8 cellular contexts compared by ENCODE assay signal in genomic region chr11:111765320-111765983, GRCh38. TPM values are rescaled to one million over a fixed set of nuclear protein-coding genes. Genes with fewer than 3 reads are reported as not detected.
DNase-seq lines count a peak whose midpoint lies in the region; ATAC-seq and TF ChIP-seq lines count a peak whose summit lies in the region.

No MANE protein-coding gene starts in this region.

- peak overlapping the region; percentile 87 for H3K4me3 Mint-ChIP-seq in WTC11

- no peaks in the 10 kb centered on the region for H3K27me3 Mint-ChIP-seq in WTC11 (ENCODE audit: low read depth)

- TF ChIP-seq CTCF in WTC11 (IDR thresholded peaks at IDR 0.05) (no peak), cardiac muscle cell (IDR thresholded peaks at IDR 0.05; ENCODE audit: low read depth, low read length) (no peak)

- peak overlapping the region; percentile 93 for H3K27ac Mint-ChIP-seq in WTC11

- peak overlapping the region; percentile 59 for H3K4me3 ChIP-seq in cardiac muscle cell

- H3K9me3 Mint-ChIP-seq in WTC11 = no peaks in the 10 kb centered on the region

- peak; percentile 55 for DNase-seq in AG20443 (ENCODE audit: low spot score)
- no peak for DNase-seq in WTC11 (ENCODE audit: low spot score)
- no peak for DNase-seq in cardiac muscle cell (ENCODE audit: low read depth in 1 of 2, low spot score in 1 of 2)
- DNase-seq in posterior vena cava (ENCODE audit: low spot score) = peak; percentile 83
- DNase-seq in NCI-H2029 treated with DMSO at 0.1 percent for 48 hours (lab: John Stamatoyannopoulos, UW) = no peak

- no peaks in the 10 kb centered on the region for H3K4me1 ChIP-seq in cardiac muscle cell (ENCODE audit: low read depth)

- peaks cover 7% of the 10 kb centered on the region for H3K36me3 ChIP-seq in cardiac muscle cell

- intact Hi-C loops in posterior vena cava (cut with DNase I) = loop anchor here in 1 of 2 donors (5.0 kb wide), 1 partner anchor 33 kb away; no protein-coding TSS in a partner anchor

- peak; percentile 44 for ATAC-seq in GM18907 (IDR thresholded peaks at IDR 0.05; ENCODE audit: unreplicated experiment)
- ATAC-seq in HG03159 (IDR thresholded peaks at IDR 0.05; ENCODE audit: unreplicated experiment) = peak; percentile 41
- ATAC-seq in WTC11 = peak; percentile 36
- no peak for ATAC-seq in GM18873 (IDR thresholded peaks at IDR 0.05; ENCODE audit: low FRiP score, unreplicated experiment)

- H3K4me1 Mint-ChIP-seq in WTC11 = peaks cover 37% of the 10 kb centered on the region

- POLR2A ChIA-PET in WTC11 (lab: Charles Lee) = interaction anchor here (0.8 to 1.4 kb wide), 5 partner anchors 11 to 173 kb away, joined by 3 to 6 read pairs (median 6); partner anchors contain the start of gene SIK2

- H3K36me3 Mint-ChIP-seq in WTC11 = peaks cover 41% of the 10 kb centered on the region

- CTCF ChIA-PET in WTC11 (lab: Charles Lee) = interaction anchor here (0.9 to 2.1 kb wide), 6 partner anchors 12 to 161 kb away, joined by 3 to 18 read pairs (median 5); partner anchors contain the start of gene ALG9

- H3K9me3 ChIP-seq in cardiac muscle cell (ENCODE audit: low read depth) = no peaks in the 10 kb centered on the region

- H3K27ac ChIP-seq in cardiac muscle cell = no peak overlapping the region

- no peaks in the 10 kb centered on the region for H3K27me3 ChIP-seq in cardiac muscle cell

TF ChIP-seq in WTC11, 78 proteins besides CTCF, POLR2A, EP300 and RAD21:
- TF ChIP-seq ZNF671 (CRISPR knock-in tag; IDR thresholded peaks at IDR 0.05) (no peak), NR3C1 (CRISPR knock-in tag; conservative IDR thresholded peaks at IDR 0.05; ENCODE audit: low read depth) (0 out of 2 replicates have a peak, but pooled peaks have one; percentile 17), KAT7 (CRISPR knock-in tag; IDR thresholded peaks at IDR 0.05; ENCODE audit: borderline replicate concordance) (0 out of 2 replicates have a peak, but pooled peaks have one; percentile 65), PRDM15 (CRISPR knock-in tag; IDR thresholded peaks at IDR 0.05) (no peak), ZMAT4 (CRISPR knock-in tag; IDR thresholded peaks at IDR 0.05) (no peak), ZNF263 (CRISPR knock-in tag; IDR thresholded peaks at IDR 0.05; ENCODE audit: low read depth) (no peak), NFYB (CRISPR knock-in tag; conservative IDR thresholded peaks at IDR 0.05; ENCODE audit: low read depth) (no peak), ZNF317 (CRISPR knock-in tag; IDR thresholded peaks at IDR 0.05; ENCODE audit: borderline replicate concordance, low read depth) (no peak), USF1 (CRISPR knock-in tag; IDR thresholded peaks at IDR 0.05) (no peak), ATF6 (CRISPR knock-in tag; IDR thresholded peaks at IDR 0.05) (no peak), MLX (CRISPR knock-in tag; IDR thresholded peaks at IDR 0.05) (no peak)
TF ChIP-seq in WTC11: peak in this region for 2.

RNA-seq across cellular contexts. Expression of gene PPP2R1B, which starts 0.7 kb away (rescaled TPM):
- total RNA-seq in WTC11 (2021) (74.5 to 87.7 TPM (median 75.2 TPM) in 3 replicates), cardiac muscle cell (12.7 and 14.4 TPM in 2 replicates), posterior vena cava (10 to 100 TPM; 16.7 to 22.5 TPM)
- polyA plus RNA-seq in cardiac muscle cell = 13.2 and 14.2 TPM in 2 replicates

Comparison
In these comparisons a context has a peak if more than half of its experiments do, and no peak if none do; other contexts are left out.
1. DNase-seq: peak in AG20443 (single experiment) and posterior vena cava (single experiment); none in WTC11 (single experiment), cardiac muscle cell (0 of 2) and NCI-H2029 treated with DMSO at 0.1 percent for 48 hours (single experiment).